Comparison of ENCODE assay signal across 33 cellular contexts in genomic region chr22:20785415-20785814, GRCh38. TPM values are rescaled to one million over a fixed set of nuclear protein-coding genes. Genes with fewer than 3 reads are reported as not detected.
"Had no signal": no experiment of that assay in that cellular context is flagged by ENCODE, and none has a peak within 500 bp of the region (broad histone marks: within the 10 kb centered on the region; RNA-seq: fewer than 3 reads in every experiment).

No MANE protein-coding gene starts in this region.

- H3K4me1 ChIP-seq: ascending aorta, breast epithelium, colonic mucosa, esophagus squamous epithelium, gastroesophageal sphincter had no signal

- FAIRE-seq: endometrium, endothelial cell of umbilical vein had no signal

- H3K27me3 ChIP-seq: ascending aorta, breast epithelium, cardiac muscle cell, colonic mucosa, esophagus squamous epithelium, gastroesophageal sphincter had no signal

- H3K4me3 Mint-ChIP-seq: activated CD4-positive, alpha-beta memory T cell treated with anti-CD3 and anti-CD28 coated beads for 36 hours; activated CD4-positive, alpha-beta T cell treated with anti-CD3 and anti-CD28 coated beads for 36 hours; activated CD4-positive, alpha-beta T cell treated with anti-CD3 and anti-CD28 coated beads, Interleukin-2, amount 10 ng/mL, durations not matched to agents 24 days and 14 days; activated CD8-positive, alpha-beta memory T cell treated with anti-CD3 and anti-CD28 coated beads, Interleukin-2, amount 10 ng/mL, durations not matched to agents 7 days and 5 days; activated CD8-positive, alpha-beta T cell treated with anti-CD3 and anti-CD28 coated beads, Interleukin-2, amount 10 ng/mL, durations not matched to agents 7 days and 5 days; activated naive CD8-positive, alpha-beta T cell treated with anti-CD3 and anti-CD28 coated beads for 36 hours; activated T-cell treated with anti-CD3 and anti-CD28 coated beads, Interleukin-2, amount 50 U/mL, for 4 hours; activated T-helper 17 cell treated with anti-CD3 and anti-CD28 coated beads, Interleukin-2, amount 50 U/mL, for 72 hours; brain had no signal

- H3K27me3 Mint-ChIP-seq: activated CD4-positive, alpha-beta memory T cell treated with anti-CD3 and anti-CD28 coated beads for 36 hours; activated CD4-positive, alpha-beta T cell treated with anti-CD3 and anti-CD28 coated beads for 36 hours; activated CD4-positive, alpha-beta T cell treated with anti-CD3 and anti-CD28 coated beads, Interleukin-2, amount 10 ng/mL, durations not matched to agents 24 days and 14 days; activated CD8-positive, alpha-beta memory T cell treated with anti-CD3 and anti-CD28 coated beads, Interleukin-2, amount 10 ng/mL, durations not matched to agents 7 days and 5 days; activated naive CD8-positive, alpha-beta T cell treated with anti-CD3 and anti-CD28 coated beads for 36 hours; activated T-helper 17 cell treated with anti-CD3 and anti-CD28 coated beads, Interleukin-2, amount 50 U/mL, for 72 hours had no signal

- ATAC-seq: activated CD4-positive, alpha-beta T cell treated with anti-CD3 and anti-CD28 coated beads for 36 hours; activated CD8-positive, alpha-beta memory T cell treated with anti-CD3 and anti-CD28 coated beads, Interleukin-2, amount 10 ng/mL, durations not matched to agents 7 days and 5 days; activated CD8-positive, alpha-beta T cell treated with anti-CD3 and anti-CD28 coated beads, Interleukin-2, amount 10 ng/mL, durations not matched to agents 7 days and 5 days; activated T-cell treated with anti-CD3 and anti-CD28 coated beads, Interleukin-2, amount 50 U/mL, for 4 hours; activated T-helper 17 cell treated with anti-CD3 and anti-CD28 coated beads, Interleukin-2, amount 50 U/mL, for 72 hours; gastroesophageal sphincter had no signal

- DNase-seq: activated CD4-positive, alpha-beta memory T cell treated with anti-CD3 and anti-CD28 coated beads for 36 hours; activated CD4-positive, alpha-beta T cell treated with anti-CD3 and anti-CD28 coated beads for 36 hours; activated CD4-positive, alpha-beta T cell treated with anti-CD3 and anti-CD28 coated beads, Interleukin-2, amount 10 ng/mL, durations not matched to agents 24 days and 14 days; activated CD4-positive, CD25-positive, alpha-beta regulatory T cell; activated CD4-positive, CD25-positive, alpha-beta regulatory T cell treated with anti-CD3 and anti-CD28 coated beads, Interleukin-2, amount 50 U/mL, for 72 hours; activated CD8-positive, alpha-beta memory T cell treated with anti-CD3 and anti-CD28 coated beads, Interleukin-2, amount 10 ng/mL, durations not matched to agents 7 days and 5 days; activated CD8-positive, alpha-beta memory T cell treated with anti-CD3 and anti-CD28 coated beads, Interleukin-2, amount 50 U/mL, for 4 hours; activated CD8-positive, alpha-beta T cell treated with anti-CD3 and anti-CD28 coated beads, Interleukin-2, amount 10 ng/mL, durations not matched to agents 7 days and 5 days; activated effector memory CD4-positive, alpha-beta T cell treated with Interleukin-2 at 50 U/mL for 16 hours; activated gamma-delta T cell treated with Interleukin-2 at 50 U/mL for 16 hours; activated naive CD4-positive, alpha-beta T cell treated with anti-CD3 and anti-CD28 coated beads, Interleukin-2, amount 50 U/mL, for 16 hours; activated naive CD4-positive, alpha-beta T cell treated with Interleukin-2 at 50 U/mL for 16 hours; activated naive CD8-positive, alpha-beta T cell treated with anti-CD3 and anti-CD28 coated beads for 36 hours; activated T-cell treated with anti-CD3 and anti-CD28 coated beads, Interleukin-2, amount 50 U/mL, for 4 hours; central memory CD4-positive, alpha-beta T cell; cerebellar nuclear complex; colonic mucosa; effector CD8-positive, alpha-beta T cell; esophagus squamous epithelium; foreskin melanocyte; T-helper 1 cell; T-helper 2 cell had no signal

- H3K4me1 Mint-ChIP-seq: brain had no signal

- H3K27ac Mint-ChIP-seq: activated CD4-positive, alpha-beta memory T cell treated with anti-CD3 and anti-CD28 coated beads for 36 hours; activated CD4-positive, alpha-beta T cell treated with anti-CD3 and anti-CD28 coated beads for 36 hours; activated CD4-positive, alpha-beta T cell treated with anti-CD3 and anti-CD28 coated beads, Interleukin-2, amount 10 ng/mL, durations not matched to agents 24 days and 14 days; activated CD8-positive, alpha-beta memory T cell treated with anti-CD3 and anti-CD28 coated beads, Interleukin-2, amount 10 ng/mL, durations not matched to agents 7 days and 5 days; activated CD8-positive, alpha-beta T cell treated with anti-CD3 and anti-CD28 coated beads, Interleukin-2, amount 10 ng/mL, durations not matched to agents 7 days and 5 days; activated naive CD8-positive, alpha-beta T cell treated with anti-CD3 and anti-CD28 coated beads for 36 hours had no signal

- H3K36me3 Mint-ChIP-seq: activated naive CD8-positive, alpha-beta T cell treated with anti-CD3 and anti-CD28 coated beads for 36 hours had no signal

- H3K4me3 ChIP-seq: ascending aorta, breast epithelium, cardiac muscle cell, colonic mucosa, esophagus squamous epithelium, gastroesophageal sphincter had no signal

- H3K9me3 Mint-ChIP-seq: activated CD4-positive, alpha-beta memory T cell treated with anti-CD3 and anti-CD28 coated beads for 36 hours; activated CD4-positive, alpha-beta T cell treated with anti-CD3 and anti-CD28 coated beads, Interleukin-2, amount 10 ng/mL, durations not matched to agents 24 days and 14 days; activated naive CD8-positive, alpha-beta T cell treated with anti-CD3 and anti-CD28 coated beads for 36 hours; activated T-cell treated with anti-CD3 and anti-CD28 coated beads, Interleukin-2, amount 50 U/mL, for 4 hours; activated T-helper 17 cell treated with anti-CD3 and anti-CD28 coated beads, Interleukin-2, amount 50 U/mL, for 72 hours; brain had no signal

- H3K27ac ChIP-seq: ascending aorta, breast epithelium, colonic mucosa, epithelial cell of prostate, esophagus squamous epithelium, gastroesophageal sphincter had no signal

- H3K36me3 ChIP-seq: breast epithelium, cardiac muscle cell had no signal

- H3K9me3 ChIP-seq: ascending aorta, breast epithelium, colonic mucosa, esophagus squamous epithelium, gastroesophageal sphincter had no signal

RNA-seq across cellular contexts. Expression of gene SERPIND1, which starts 11.5 kb away (rescaled TPM):
- total RNA-seq: activated CD4-positive, alpha-beta memory T cell treated with anti-CD3 and anti-CD28 coated beads for 36 hours; activated CD4-positive, alpha-beta T cell treated with anti-CD3 and anti-CD28 coated beads for 36 hours; activated CD4-positive, alpha-beta T cell treated with anti-CD3 and anti-CD28 coated beads, Interleukin-2, amount 10 ng/mL, durations not matched to agents 24 days and 14 days; activated CD8-positive, alpha-beta memory T cell treated with anti-CD3 and anti-CD28 coated beads for 36 hours; activated CD8-positive, alpha-beta memory T cell treated with anti-CD3 and anti-CD28 coated beads, Interleukin-2, amount 10 ng/mL, durations not matched to agents 7 days and 5 days; activated CD8-positive, alpha-beta T cell treated with anti-CD3 and anti-CD28 coated beads, Interleukin-2, amount 10 ng/mL, durations not matched to agents 7 days and 5 days; activated naive CD8-positive, alpha-beta T cell treated with anti-CD3 and anti-CD28 coated beads for 36 hours; ascending aorta; fibroblast of lung had no signal
